ENCODE assay signal across 9 cellular contexts in genomic region chr2:211367711-211368110, GRCh38.
A peak's percentile ranks its signal among the peaks of the same experiment; 100 is the strongest.
DNase-seq lines count a peak whose midpoint lies in the region; ATAC-seq and TF ChIP-seq lines count a peak whose summit lies in the region.
"Had no signal": no experiment of that assay in that cellular context is flagged by ENCODE, and none has a peak within 500 bp of the region (broad histone marks: within the 10 kb centered on the region; RNA-seq: fewer than 3 reads in every experiment).

No MANE protein-coding gene starts in this region.

- no peak overlapping the region for H2BK120ac ChIP-seq in mesendoderm (ENCODE audit: low read depth, low read length)

- H3K4me2 ChIP-seq in MM.1S (ENCODE audit: low read depth, low read length) = peak overlapping the region; percentile 39
- H3K4me2 ChIP-seq in mesendoderm (ENCODE audit: low read length) = no peak overlapping the region

- H3K18ac ChIP-seq in mesendoderm (ENCODE audit: low read length) = peak overlapping the region; percentile 54

- H3K4me1 Mint-ChIP-seq in activated CD8-positive, alpha-beta memory T cell treated with anti-CD3 and anti-CD28 coated beads, Interleukin-2, amount 10 ng/mL, durations not matched to agents 7 days and 5 days = no peaks in the 10 kb centered on the region
- H3K4me1 Mint-ChIP-seq: naive B cell had no signal

- no peak overlapping the region for H4K8ac ChIP-seq in mesendoderm (ENCODE audit: low read depth, low read length)

- H2BK15ac ChIP-seq in mesendoderm (replicated peaks; ENCODE audit: low read depth) = no peak overlapping the region

- H3K27ac Mint-ChIP-seq in activated CD8-positive, alpha-beta memory T cell treated with anti-CD3 and anti-CD28 coated beads, Interleukin-2, amount 10 ng/mL, durations not matched to agents 7 days and 5 days = no peak overlapping the region
- H3K27ac Mint-ChIP-seq: naive B cell had no signal

- no peak overlapping the region for H3K4me3 ChIP-seq in MM.1S (ENCODE audit: low read length)
- no peak overlapping the region for H3K4me3 ChIP-seq in mesendoderm (ENCODE audit: low read length)

- CTCF ChIA-PET in activated CD8-positive, alpha-beta memory T cell treated with anti-CD3 and anti-CD28 coated beads, Interleukin-2, amount 10 ng/mL, durations not matched to agents 7 days and 5 days (lab: Charles Lee) = no interaction called here

- H3K4ac ChIP-seq in mesendoderm (ENCODE audit: low read depth, low read length) = no peak overlapping the region

- H3K27ac ChIP-seq in MM.1S (ENCODE audit: low read length) = peak overlapping the region; percentile 64; the same call in 1 of the 2 replicates
- no peak overlapping the region for H3K27ac ChIP-seq in mesendoderm (ENCODE audit: low read depth, low read length)

- no peaks in the 10 kb centered on the region for H3K9me2 ChIP-seq in MM.1S (replicated peaks; ENCODE audit: insufficient read depth, low read length)

- no peaks in the 10 kb centered on the region for H3K36me3 ChIP-seq in MM.1S (replicated peaks; ENCODE audit: insufficient read depth, low read length)
- no peaks in the 10 kb centered on the region for H3K36me3 ChIP-seq in mesendoderm (ENCODE audit: control insufficient read depth, insufficient read depth, low read length)

- H3K23ac ChIP-seq in mesendoderm (ENCODE audit: low read length) = no peak overlapping the region

- H3K4me1 ChIP-seq in MM.1S (ENCODE audit: low read length) (peaks cover 67% of the 10 kb centered on the region), mesendoderm (ENCODE audit: control insufficient read depth, low read depth, low read length) (peaks cover 8% of the 10 kb centered on the region)

- peak overlapping the region; percentile 24 for H2BK5ac ChIP-seq in mesendoderm (ENCODE audit: low read length)

- no peak overlapping the region for H3K56ac ChIP-seq in mesendoderm (ENCODE audit: low read length)

- H3K79me1 ChIP-seq in mesendoderm (ENCODE audit: low read length) = no peaks in the 10 kb centered on the region

- H3K27me3 Mint-ChIP-seq in activated CD8-positive, alpha-beta memory T cell treated with anti-CD3 and anti-CD28 coated beads, Interleukin-2, amount 10 ng/mL, durations not matched to agents 7 days and 5 days = no peaks in the 10 kb centered on the region
- H3K27me3 Mint-ChIP-seq: naive B cell had no signal

- ATAC-seq in GM19324 (IDR thresholded peaks at IDR 0.05; ENCODE audit: low FRiP score, unreplicated experiment) (peak; percentile 94), HG02763 (IDR thresholded peaks at IDR 0.05; ENCODE audit: unreplicated experiment) (peak; percentile 91)
- no peak for ATAC-seq in activated CD8-positive, alpha-beta memory T cell treated with anti-CD3 and anti-CD28 coated beads, Interleukin-2, amount 10 ng/mL, durations not matched to agents 7 days and 5 days

- H3K27me3 ChIP-seq in MM.1S (replicated peaks; ENCODE audit: insufficient read depth, low read length) (no peaks in the 10 kb centered on the region), mesendoderm (ENCODE audit: insufficient read depth, low read length, poor library complexity) (no peaks in the 10 kb centered on the region)

- H3F3A ChIP-seq in MM.1S (ENCODE audit: insufficient read depth, low read length) = peaks cover 37% of the 10 kb centered on the region

- H3K9me3 ChIP-seq in MM.1S (replicated peaks; ENCODE audit: insufficient read depth, low read length) = no peaks in the 10 kb centered on the region

- H2AFZ ChIP-seq in MM.1S (ENCODE audit: low read length) = peak overlapping the region; percentile 40

- no peak for TF ChIP-seq CTCF in MM.1S (IDR thresholded peaks at IDR 0.05; ENCODE audit: low read length)

- no peaks in the 10 kb centered on the region for H4K20me1 ChIP-seq in MM.1S (ENCODE audit: insufficient read depth, low read length)

- H3K79me2 ChIP-seq in MM.1S (ENCODE audit: low read length) = no peaks in the 10 kb centered on the region
- H3K79me2 ChIP-seq in mesendoderm (ENCODE audit: control insufficient read depth, insufficient read depth, low read length) = no peaks in the 10 kb centered on the region

- peaks cover 4% of the 10 kb centered on the region for H3K9me3 Mint-ChIP-seq in activated CD8-positive, alpha-beta memory T cell treated with anti-CD3 and anti-CD28 coated beads, Interleukin-2, amount 10 ng/mL, durations not matched to agents 7 days and 5 days (ENCODE audit: low read depth)

- no peak overlapping the region for H4K5ac ChIP-seq in mesendoderm (ENCODE audit: low read length)

- no peak overlapping the region for H2AK5ac ChIP-seq in mesendoderm (ENCODE audit: low read length)

- H3K4me3 Mint-ChIP-seq in activated CD8-positive, alpha-beta memory T cell treated with anti-CD3 and anti-CD28 coated beads, Interleukin-2, amount 10 ng/mL, durations not matched to agents 7 days and 5 days = no peak overlapping the region
- H3K4me3 Mint-ChIP-seq: naive B cell had no signal

- H3K9ac ChIP-seq in MM.1S (ENCODE audit: low read length) = no peak overlapping the region
- no peak overlapping the region for H3K9ac ChIP-seq in mesendoderm (ENCODE audit: low read length)

- no CpG with 5 or more reads among the region's 4 CpGs for WGBS in mesendoderm (ENCODE audit: extremely low coverage, insufficient coverage, low lambda C conversion rate)

- H3K36me3 Mint-ChIP-seq in activated CD8-positive, alpha-beta memory T cell treated with anti-CD3 and anti-CD28 coated beads, Interleukin-2, amount 10 ng/mL, durations not matched to agents 7 days and 5 days = no peaks in the 10 kb centered on the region
- H3K36me3 Mint-ChIP-seq: naive B cell had no signal

- DNase-seq in MM.1S (peak; percentile 55), mesendoderm (peak; percentile 47), NCI-H2227 treated with DMSO at 0.1 percent for 48 hours (lab: John Stamatoyannopoulos, UW) (no peak)
- no peak for DNase-seq in central memory CD4-positive, alpha-beta T cell
- no peak for DNase-seq in activated CD8-positive, alpha-beta memory T cell treated with anti-CD3 and anti-CD28 coated beads, Interleukin-2, amount 10 ng/mL, durations not matched to agents 7 days and 5 days
- no peak for DNase-seq in stimulated activated naive CD4-positive, alpha-beta T cell treated with Interleukin-2 at 50 U/mL for 16 hours (lab: John Stamatoyannopoulos, UW)
- DNase-seq: naive B cell had no signal

Comparison
In these comparisons a context has a peak if more than half of its experiments do, and no peak if none do; other contexts are left out.
1. DNase-seq: peak in MM.1S (single experiment) and mesendoderm (single experiment); none in NCI-H2227 treated with DMSO at 0.1 percent for 48 hours (single experiment), central memory CD4-positive, alpha-beta T cell (single experiment), activated CD8-positive, alpha-beta memory T cell treated with anti-CD3 and anti-CD28 coated beads, Interleukin-2, amount 10 ng/mL, durations not matched to agents 7 days and 5 days (single experiment) and stimulated activated naive CD4-positive, alpha-beta T cell treated with Interleukin-2 at 50 U/mL for 16 hours (single experiment).